28 cellular contexts compared by ENCODE assay signal in genomic region chr12:93632383-93632782, GRCh38. TPM values are rescaled to one million over a fixed set of nuclear protein-coding genes. Genes with fewer than 3 reads are reported as not detected.
DNase-seq lines count a peak whose midpoint lies in the region; ATAC-seq, FAIRE-seq and TF ChIP-seq lines count a peak whose summit lies in the region.
"Had no signal": no experiment of that assay in that cellular context is flagged by ENCODE, and none has a peak within 500 bp of the region (broad histone marks: within the 10 kb centered on the region; RNA-seq: fewer than 3 reads in every experiment).

No MANE protein-coding gene starts in this region.

- no peak overlapping the region for H2AK9ac ChIP-seq in IMR-90 (replicated peaks; ENCODE audit: low read depth, low read length, poor library complexity)

- H2BK5ac ChIP-seq in H9 (ENCODE audit: insufficient read length, low read length) = no peak overlapping the region
- H2BK5ac ChIP-seq in IMR-90 (ENCODE audit: low read depth, low read length, poor library complexity, severe bottlenecking) = no peak overlapping the region

- H4K5ac ChIP-seq in H9 (ENCODE audit: insufficient read length, low read depth, low read length) = no peak overlapping the region
- H4K5ac ChIP-seq in IMR-90 (ENCODE audit: low read depth, low read length) = no peak overlapping the region

- POLR2A ChIA-PET in IMR-90 (lab: Charles Lee; ENCODE audit: unreplicated experiment) (no interaction called here), K562 (lab: Yijun Ruan, JAX) (no interaction called here)

- TF ChIP-seq EP300 in K562 (IDR thresholded peaks at IDR 0.05; ENCODE audit: low read length) = no peak

- TF ChIP-seq POLR2A in IMR-90 (IDR thresholded peaks at IDR 0.05; ENCODE audit: low read depth, low read length) (no peak), K562 (conservative IDR thresholded peaks at IDR 0.05) (no peak)

- H3K27ac Mint-ChIP-seq in H9 = no peak overlapping the region
- H3K27ac Mint-ChIP-seq: B cell; CD4-positive, alpha-beta T cell; CD8-positive, alpha-beta T cell had no signal

- H2BK12ac ChIP-seq in H9 (ENCODE audit: insufficient read length, low read depth, low read length) = no peak overlapping the region

- H2BK20ac ChIP-seq in H9 (ENCODE audit: low read depth, low read length, poor library complexity, severe bottlenecking) (no peak overlapping the region), IMR-90 (ENCODE audit: low read depth, low read length) (no peak overlapping the region)

- ATAC-seq in IMR-90 (ENCODE audit: low read depth) = no peak
- ATAC-seq in K562 = no peak
- ATAC-seq: A549; CD8-positive, alpha-beta T cell; GM12878 had no signal

- H3T11ph ChIP-seq in H9 (ENCODE audit: low read length) = no peak overlapping the region

- FAIRE-seq in K562 (lab: Jason Lieb, UNC) = no peak
- FAIRE-seq: A549, D721Med, GM12878, GM12892, GM18507 had no signal

- intact Hi-C loops in IMR-90 (cut with micrococcal nuclease) (no loop called here), K562 (cut with micrococcal nuclease) (no loop called here)

- H3K4ac ChIP-seq in H9 (ENCODE audit: low read depth, low read length) = no peak overlapping the region
- no peak overlapping the region for H3K4ac ChIP-seq in IMR-90 (ENCODE audit: low read depth, low read length)

- H3K4me3 ChIP-seq in IMR-90 (ENCODE audit: insufficient read depth, low read depth, low read length) (no peak overlapping the region), K562 (no peak overlapping the region), WERI-Rb-1 (ENCODE audit: low read depth, low read length) (no peak overlapping the region)
- H3K4me3 ChIP-seq: A549; BLaER1 treated with 17β-estradiol and CSF1 and Interleukin-3, amounts not matched to agents 10 nM and 100 nM; GM12878 had no signal

- no peak overlapping the region for H2AFZ ChIP-seq in H9 (ENCODE audit: low read length)
- no peak overlapping the region for H2AFZ ChIP-seq in IMR-90 (replicated peaks; ENCODE audit: low read length, poor library complexity)
- H2AFZ ChIP-seq in K562 (ENCODE audit: low read depth, low read length) = no peak overlapping the region

- H3K18ac ChIP-seq in H9 (ENCODE audit: insufficient read length, low read depth, low read length) = no peak overlapping the region
- H3K18ac ChIP-seq in IMR-90 (ENCODE audit: low read depth, low read length) = no peak overlapping the region

- H3K56ac ChIP-seq in H9 (ENCODE audit: insufficient read length, low read depth, low read length) (no peak overlapping the region), IMR-90 (ENCODE audit: extremely low read depth, insufficient read depth, low read length) (no peak overlapping the region)

- no peaks in the 10 kb centered on the region for H3K79me1 ChIP-seq in H9 (ENCODE audit: insufficient read depth, low read depth, low read length, poor library complexity, severe bottlenecking)
- no peaks in the 10 kb centered on the region for H3K79me1 ChIP-seq in IMR-90 (ENCODE audit: low read depth in 1 of 2, low read length in 2 of 2)

- in situ Hi-C loops in IMR-90 (cut with MboI; ENCODE audit: low sequenced_read_pairs) (no loop called here), K562 (cut with MboI) (no loop called here)

- H3K36me3 ChIP-seq in IMR-90 (ENCODE audit: control insufficient read depth, insufficient read depth, low read length) (no peaks in the 10 kb centered on the region), K562 (ENCODE audit: control insufficient read depth, insufficient read depth, low read length) (no peaks in the 10 kb centered on the region), WERI-Rb-1 (no peaks in the 10 kb centered on the region)
- H3K36me3 ChIP-seq: BLaER1 treated with 17β-estradiol and CSF1 and Interleukin-3, amounts not matched to agents 10 nM and 100 nM had no signal

- no peak overlapping the region for H2AK5ac ChIP-seq in H9 (ENCODE audit: insufficient read length, low read length)
- H2AK5ac ChIP-seq in IMR-90 (ENCODE audit: low read depth, low read length) = no peak overlapping the region

- H3K36me3 Mint-ChIP-seq in H9 (ENCODE audit: insufficient read depth in 1 of 3, low read depth in 3 of 3) = peaks cover 4 to 20% (median 7%) of the 10 kb centered on the region in 3 experiments; a peak in 6 of 7 replicates
- H3K36me3 Mint-ChIP-seq: CD8-positive, alpha-beta T cell had no signal

- dilution Hi-C loops in IMR-90 (cut with HindIII; ENCODE audit: low sequenced_read_pairs, unreplicated experiment) = no loop called here

- H3K4me1 ChIP-seq in H9 (ENCODE audit: insufficient read depth, low read length) (no peaks in the 10 kb centered on the region), IMR-90 (ENCODE audit: control insufficient read depth, insufficient read depth, low read length) (no peaks in the 10 kb centered on the region), K562 (replicated peaks in 1 of 2; ENCODE audit: control insufficient read depth in 2 of 2, insufficient read depth in 2 of 2, low read length in 2 of 2) (no peaks in the 10 kb centered on the region)
- H3K4me1 ChIP-seq: A549, Caco-2 had no signal

- H4K91ac ChIP-seq in H9 (ENCODE audit: insufficient read length, low read depth, low read length) = no peak overlapping the region
- no peak overlapping the region for H4K91ac ChIP-seq in IMR-90 (ENCODE audit: insufficient read depth, low read depth, low read length)

- H2BK15ac ChIP-seq in H9 (ENCODE audit: low read depth, low read length) (no peak overlapping the region), IMR-90 (ENCODE audit: low read depth, low read length) (peak overlapping the region; percentile 59; the same call in 1 of the 3 replicates)

- no peaks in the 10 kb centered on the region for H3K9me1 ChIP-seq in IMR-90 (ENCODE audit: insufficient read depth, low read length)
- H3K9me1 ChIP-seq in K562 (ENCODE audit: control insufficient read depth, insufficient read depth, low read length) = no peaks in the 10 kb centered on the region

- DNase-seq in H9 (peak; percentile 18), IMR-90 (no peak), K562 (ENCODE audit: extremely low read depth in 1 of 4, low spot score in 3 of 4) (no peak), islet precursor cell (peak; percentile 11), WERI-Rb-1 (no peak), DMS 273 treated with DMSO at 0.1 percent for 48 hours (lab: John Stamatoyannopoulos, UW) (no peak), UCSD-AML1 (lab: John Stamatoyannopoulos, UW; ENCODE audit: unreplicated experiment) (no peak)
- DNase-seq: AML-193; Caco-2; Calu3; CD4-positive, alpha-beta T cell; CD8-positive, alpha-beta T cell; DMS153; DMS53; DMS79; DND-41; EL; GDM1 had no signal

- H3K27me3 ChIP-seq in H9 (ENCODE audit: insufficient read depth, low read length) (no peaks in the 10 kb centered on the region), IMR-90 (ENCODE audit: control insufficient read depth, insufficient read depth, low read length) (no peaks in the 10 kb centered on the region), K562 (ENCODE audit: control insufficient read depth in 2 of 2, insufficient read depth in 2 of 2, low read length in 2 of 2) (no peaks in the 10 kb centered on the region), WERI-Rb-1 (ENCODE audit: insufficient read depth, low read depth, severe bottlenecking) (no peaks in the 10 kb centered on the region)
- H3K27me3 ChIP-seq: BLaER1 treated with 17β-estradiol and CSF1 and Interleukin-3, amounts not matched to agents 10 nM and 100 nM had no signal

- no peaks in the 10 kb centered on the region for H3K79me2 ChIP-seq in H9 (ENCODE audit: insufficient read depth, low read length)
- no peaks in the 10 kb centered on the region for H3K79me2 ChIP-seq in K562 (ENCODE audit: control insufficient read depth, insufficient read depth, low read length)

- TF ChIP-seq CTCF in H9 (conservative IDR thresholded peaks at IDR 0.05) (no peak), IMR-90 (conservative IDR thresholded peaks at IDR 0.05; ENCODE audit: low read depth, low read length) (no peak), K562 (IDR thresholded peaks at IDR 0.05 in 2 of 3, conservative IDR thresholded peaks at IDR 0.05 in 1 of 3; ENCODE audit: insufficient read depth in 2 of 3, low read depth in 1 of 3, low read length in 3 of 3) (no peak), WERI-Rb-1 (IDR thresholded peaks at IDR 0.05; ENCODE audit: low read depth, low read length) (no peak)

- H3K27ac ChIP-seq in H9 (ENCODE audit: insufficient read length, low read depth, low read length) (no peak overlapping the region), IMR-90 (ENCODE audit: insufficient read depth, low read length) (no peak overlapping the region), K562 (ENCODE audit: extremely low read depth, low read depth, low read length) (no peak overlapping the region), WERI-Rb-1 (no peak overlapping the region)
- H3K27ac ChIP-seq: 22Rv1; A549; BLaER1 treated with 17β-estradiol and CSF1 and Interleukin-3, amounts not matched to agents 10 nM and 100 nM; C4-2B had no signal

- BruUV-seq in IMR-90 (replicated peaks; lab: Mats Ljungman, UMichigan) = no TSS peak
- no TSS peak for BruUV-seq in K562 (replicated peaks; lab: Mats Ljungman, UMichigan)

- TF ChIP-seq RAD21 in IMR-90 (IDR thresholded peaks at IDR 0.05; ENCODE audit: low read length) (no peak), K562 (CRISPR knock-in tag; conservative IDR thresholded peaks at IDR 0.05 in 1 of 2, IDR thresholded peaks at IDR 0.05 in 1 of 2) (no peak)

- CTCF ChIA-PET in IMR-90 (lab: Yijun Ruan, JAX) = no interaction called here
- CTCF ChIA-PET in K562 (lab: Yijun Ruan, JAX; ENCODE audit: low intra/inter-chr PET ratio) = no interaction called here

- H3K14ac ChIP-seq in H9 (ENCODE audit: insufficient read depth, low read length) (no peak overlapping the region), IMR-90 (replicated peaks; ENCODE audit: low read depth, low read length) (no peak overlapping the region)

- H4K20me1 ChIP-seq in H9 (ENCODE audit: control insufficient read depth, insufficient read depth, insufficient read length) (no peaks in the 10 kb centered on the region), IMR-90 (ENCODE audit: insufficient read depth, low read length) (no peaks in the 10 kb centered on the region), K562 (replicated peaks; ENCODE audit: control insufficient read depth, insufficient read depth, low read length) (no peaks in the 10 kb centered on the region)
- H4K20me1 ChIP-seq: BLaER1 treated with 17β-estradiol and CSF1 and Interleukin-3, amounts not matched to agents 10 nM and 100 nM had no signal

- H2BK120ac ChIP-seq in H9 (ENCODE audit: low read depth, low read length, poor library complexity, severe bottlenecking) (no peak overlapping the region), IMR-90 (ENCODE audit: low read depth, low read length) (no peak overlapping the region)

- H3K23ac ChIP-seq in H9 (ENCODE audit: insufficient read length, low read depth, low read length) = no peak overlapping the region
- H3K23ac ChIP-seq in IMR-90 (ENCODE audit: low read depth, low read length) = no peak overlapping the region

- H3K4me3 Mint-ChIP-seq in H9 = no peak overlapping the region
- H3K4me3 Mint-ChIP-seq: B cell; CD4-positive, alpha-beta T cell; CD8-positive, alpha-beta T cell had no signal

- peaks cover 6% of the 10 kb centered on the region for H3K9me3 ChIP-seq in H9 (ENCODE audit: control insufficient read depth, low read depth, low read length)
- H3K9me3 ChIP-seq in IMR-90 (ENCODE audit: control insufficient read depth, insufficient read depth, low read length) = peaks cover 7% of the 10 kb centered on the region; the same call in 1 of the 2 replicates
- no peaks in the 10 kb centered on the region; the same call in 1 of the 2 replicates for H3K9me3 ChIP-seq in K562 (replicated peaks; ENCODE audit: control insufficient read depth, insufficient read depth, low read depth, low read length)
- no peaks in the 10 kb centered on the region for H3K9me3 ChIP-seq in WERI-Rb-1 (ENCODE audit: severe bottlenecking)
- H3K9me3 ChIP-seq: Caco-2 had no signal

- H3K4me1 Mint-ChIP-seq in H9 = no peaks in the 10 kb centered on the region
- H3K4me1 Mint-ChIP-seq: B cell had no signal

- H3K4me2 ChIP-seq in H9 (ENCODE audit: insufficient read depth, insufficient read length, low read length) (no peak overlapping the region), IMR-90 (ENCODE audit: low read depth, low read length) (no peak overlapping the region), K562 (ENCODE audit: insufficient read depth, low read length) (no peak overlapping the region)
- H3K4me2 ChIP-seq: A549; BLaER1 treated with 17β-estradiol and CSF1 and Interleukin-3, amounts not matched to agents 10 nM and 100 nM had no signal

- no peaks in the 10 kb centered on the region for H3K23me2 ChIP-seq in H9 (ENCODE audit: insufficient read length, low read depth, low read length, poor library complexity, severe bottlenecking)

- H4K8ac ChIP-seq in H9 (replicated peaks; ENCODE audit: insufficient read length, low read depth, low read length) (no peak overlapping the region), IMR-90 (ENCODE audit: low read depth in 2 of 2, low read length in 2 of 2) (no peak overlapping the region)

- no CpG with 5 or more reads among the region's 1 CpG for whole genome bisulfite sequencing in H9 (ENCODE audit: extremely low coverage, insufficient read length, low lambda C conversion rate)
- WGBS in IMR-90 (ENCODE audit: extremely low coverage in 2 of 2, insufficient read length in 1 of 2), 2 experiments = no CpG with 5 or more reads among the region's 1 CpG
- 83% methylated on average over 1 of the region's 1 CpG for WGBS in K562 (ENCODE audit: insufficient coverage, low coverage, missing lambda C conversion rate)

- peaks cover 12 to 15% of the 10 kb centered on the region in 2 experiments for H3K9me3 Mint-ChIP-seq in H9

- H3K27me3 Mint-ChIP-seq in H9 (ENCODE audit: low read depth) = no peaks in the 10 kb centered on the region; the same call in 1 of the 2 replicates

- H3K9ac ChIP-seq in H9 (ENCODE audit: extremely low read depth, insufficient read length, low read length) (no peak overlapping the region), IMR-90 (ENCODE audit: low read depth, low read length) (no peak overlapping the region), K562 (ENCODE audit: insufficient read depth in 1 of 2, low read depth in 2 of 2, low read length in 2 of 2) (no peak overlapping the region)
- H3K9ac ChIP-seq: BLaER1 treated with 17β-estradiol and CSF1 and Interleukin-3, amounts not matched to agents 10 nM and 100 nM had no signal

RNA-seq across cellular contexts. Expression of gene CRADD, which starts 44.8 kb away (rescaled TPM):
- total RNA-seq in H9 (2021) (7.6 and 8.1 TPM in 2 replicates), IMR-90 (2012; rRNA removed) (12.2 and 14.0 TPM in 2 replicates), K562 (2014; rRNA removed) (34.0 and 41.1 TPM in 2 replicates), K562 (2014; rRNA removed; fragmentation: Illumina TruSeq; extraction: Trizol) (25.9 and 36.2 TPM in 2 replicates), K562 (2015; rRNA removed; fragmentation: Illumina TruSeq; extraction: Trizol) (25.2 and 26.4 TPM in 2 replicates), K562 (2021) (29.5 and 31.4 TPM in 2 replicates)
- polyA plus RNA-seq in IMR-90 (2012; rRNA removed) (10.9 and 11.1 TPM in 2 replicates), K562 (2011; rRNA removed) (25.9 and 26.6 TPM in 2 replicates), K562 (2014; fragmentation: Illumina TruSeq; extraction: Trizol) (24.1 and 32.1 TPM in 2 replicates), K562 (2014; fragmentation: Nextera tagmentation; extraction: Ambion mirVana) (10 to 100 TPM; 20.5 to 24.9 TPM), K562 (2014; rRNA removed) (38.2 and 38.6 TPM in 2 replicates)
- 9.5 and 10.5 TPM in 2 replicates for polyA plus RNA-seq in IMR-90 (2012; cell fraction: cytosol; rRNA removed)
- polyA plus RNA-seq in IMR-90 (2012; cell fraction: nucleus; rRNA removed; ENCODE audit: low replicate concordance) = 3.7 and 4.2 TPM in 2 replicates
- 40.5 and 42.6 TPM in 2 replicates for total RNA-seq in K562 (2011; cell fraction: chromatin; rRNA removed; ENCODE audit: low replicate concordance)
- total RNA-seq in K562 (2011; cell fraction: nucleolus; rRNA removed) = 19.3 and 19.5 TPM in 2 replicates
- 30.1 and 58.6 TPM in 2 replicates for total RNA-seq in K562 (2011; cell fraction: nucleoplasm; rRNA removed)
- polyA plus RNA-seq in K562 (2011; cell fraction: cytosol; rRNA removed) = 34.4 and 35.1 TPM in 2 replicates
- polyA plus RNA-seq in K562 (2011; cell fraction: nucleus; rRNA removed) = 9.0 and 12.8 TPM in 2 replicates
- polyA plus RNA-seq in K562 (2012) = 29.0 and 43.4 TPM in 2 replicates
- 15.8 and 23.3 TPM in 2 replicates for polyA minus RNA-seq in K562 (2011; rRNA and poly(A)+ RNA removed)
- 5.2 and 10.3 TPM in 2 replicates for polyA minus RNA-seq in K562 (2011; cell fraction: cytosol; rRNA and poly(A)+ RNA removed)
- polyA minus RNA-seq in K562 (2011; cell fraction: nucleus; rRNA and poly(A)+ RNA removed) = 12.8 and 14.1 TPM in 2 replicates

RNA-seq across cellular contexts. Expression of gene SOCS2, which starts 59.9 kb away (rescaled TPM):
- total RNA-seq in H9 (2021) = 57.2 and 59.0 TPM in 2 replicates
- total RNA-seq in IMR-90 (2012; rRNA removed) = 12.0 and 19.4 TPM in 2 replicates
- polyA plus RNA-seq in IMR-90 (2012; rRNA removed) = 12.4 and 13.5 TPM in 2 replicates
- polyA plus RNA-seq in IMR-90 (2012; cell fraction: cytosol; rRNA removed) = 8.8 and 13.5 TPM in 2 replicates
- polyA plus RNA-seq in IMR-90 (2012; cell fraction: nucleus; rRNA removed; ENCODE audit: low replicate concordance) = 17.3 and 33.3 TPM in 2 replicates
- 86.5 and 141 TPM in 2 replicates for total RNA-seq in K562 (2011; cell fraction: chromatin; rRNA removed; ENCODE audit: low replicate concordance)
- total RNA-seq in K562 (2011; cell fraction: nucleolus; rRNA removed) = 70.0 and 75.7 TPM in 2 replicates
- 87.0 and 111 TPM in 2 replicates for total RNA-seq in K562 (2011; cell fraction: nucleoplasm; rRNA removed)
- total RNA-seq in K562 (2014; rRNA removed) = 140 and 162 TPM in 2 replicates
- 95.8 and 106 TPM in 2 replicates for total RNA-seq in K562 (2014; rRNA removed; fragmentation: Illumina TruSeq; extraction: Trizol)
- total RNA-seq in K562 (2015; rRNA removed; fragmentation: Illumina TruSeq; extraction: Trizol) = 144 and 150 TPM in 2 replicates
- 90.4 and 92.2 TPM in 2 replicates for total RNA-seq in K562 (2021)
- polyA plus RNA-seq in K562 (2011; rRNA removed) = 95.5 and 98.7 TPM in 2 replicates
- polyA plus RNA-seq in K562 (2011; cell fraction: cytosol; rRNA removed) = 78.1 and 92.3 TPM in 2 replicates
- polyA plus RNA-seq in K562 (2011; cell fraction: nucleus; rRNA removed) = 131 and 154 TPM in 2 replicates
- polyA plus RNA-seq in K562 (2012) = 96.0 and 204 TPM in 2 replicates
- polyA plus RNA-seq in K562 (2014; fragmentation: Illumina TruSeq; extraction: Trizol) = 122 and 149 TPM in 2 replicates
- polyA plus RNA-seq in K562 (2014; fragmentation: Nextera tagmentation; extraction: Ambion mirVana) = 10 to 100 TPM; 37.0 to 37.8 TPM
- 135 and 156 TPM in 2 replicates for polyA plus RNA-seq in K562 (2014; rRNA removed)
- polyA minus RNA-seq in K562 (2011; rRNA and poly(A)+ RNA removed) = 49.6 and 59.2 TPM in 2 replicates
- 41.8 and 47.4 TPM in 2 replicates for polyA minus RNA-seq in K562 (2011; cell fraction: cytosol; rRNA and poly(A)+ RNA removed)
- 58.6 and 82.4 TPM in 2 replicates for polyA minus RNA-seq in K562 (2011; cell fraction: nucleus; rRNA and poly(A)+ RNA removed)
- total RNA-seq: G401 had no signal

Comparison
In these comparisons a context has a peak if more than half of its experiments do, and no peak if none do; other contexts are left out.
1. DNase-seq: peak in H9 (single experiment) and islet precursor cell (single experiment); none in IMR-90 (single experiment), K562 (0 of 4), WERI-Rb-1 (single experiment), DMS 273 treated with DMSO at 0.1 percent for 48 hours (single experiment) and UCSD-AML1 (single experiment).